In genomic region chr13:90461398-90461797, GRCh38 we compare ENCODE assay signal across 6 cellular contexts.
"Had no signal": no experiment of that assay in that cellular context is flagged by ENCODE, and none has a peak within 500 bp of the region (broad histone marks: within the 10 kb centered on the region; RNA-seq: fewer than 3 reads in every experiment).

No MANE protein-coding gene starts in this region.

- H3K4me3 Mint-ChIP-seq: IgD-negative memory B cell had no signal

- H3K27me3 Mint-ChIP-seq: IgD-negative memory B cell had no signal

- H3K27ac ChIP-seq: HL-60 had no signal

- H3K27ac Mint-ChIP-seq: IgD-negative memory B cell had no signal

- FAIRE-seq: HTR-8/SVneo had no signal

- H3K36me3 Mint-ChIP-seq: IgD-negative memory B cell had no signal

- H3K4me1 Mint-ChIP-seq: IgD-negative memory B cell had no signal

- DNase-seq: IMR-90, KBM-7, KG1 had no signal
